Comparison of ENCODE assay signal across 1 cellular context in the genomic region with DNA sequence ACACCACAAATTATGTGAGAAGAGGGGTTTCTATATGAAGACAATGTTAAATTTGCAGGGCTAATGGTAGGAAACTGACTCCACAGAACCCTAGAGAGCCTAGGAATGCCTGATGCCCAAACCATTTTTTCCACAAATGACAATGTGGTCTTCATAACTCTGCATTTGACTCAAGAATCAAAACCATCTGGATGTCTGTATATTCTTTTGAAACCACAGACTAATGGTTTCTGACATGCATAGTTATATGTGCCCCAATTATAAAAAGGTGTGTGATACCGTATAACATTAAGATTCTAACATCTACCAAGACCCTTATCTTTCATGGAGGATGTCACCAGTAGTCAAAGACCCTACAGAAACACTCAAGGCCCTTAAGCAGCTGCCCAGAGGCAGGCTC.
TF ChIP-seq lines count a peak whose summit lies in the region.

No MANE protein-coding gene starts in this region.

TF ChIP-seq in SK-N-SH, 30 proteins besides CTCF, POLR2A, EP300 and RAD21:
- TF ChIP-seq TCF12 (IDR thresholded peaks at IDR 0.05) (peak; percentile 99), FOXM1 (IDR thresholded peaks at IDR 0.05; ENCODE audit: low read depth) (no peak), GABPA (IDR thresholded peaks at IDR 0.05; ENCODE audit: low read depth) (no peak), SIN3A (IDR thresholded peaks at IDR 0.05; ENCODE audit: borderline replicate concordance, low read depth, low read length) (0 out of 2 replicates have a peak, but pooled peaks have one; percentile 34), CHD2 (IDR thresholded peaks at IDR 0.05; ENCODE audit: low read length, partially characterized antibody) (peak; percentile 59), JUND (IDR thresholded peaks at IDR 0.05) (peak; percentile 50; the same call in 1 of the 2 replicates), NRF1 (IDR thresholded peaks at IDR 0.05; ENCODE audit: low read depth, low read length) (no peak), MXI1 (IDR thresholded peaks at IDR 0.05; ENCODE audit: low read depth, low read length) (no peak), FOXJ3 (CRISPR knock-in tag; IDR thresholded peaks at IDR 0.05) (no peak), GATA2 (CRISPR knock-in tag; IDR thresholded peaks at IDR 0.05) (no peak), NFIC (IDR thresholded peaks at IDR 0.05; ENCODE audit: borderline replicate concordance) (peak; percentile 25; the same call in 1 of the 2 replicates), RFX5 (IDR thresholded peaks at IDR 0.05; ENCODE audit: low read length) (no peak), POLR2AphosphoS5 (IDR thresholded peaks at IDR 0.05; ENCODE audit: low read depth, low read length) (peak; percentile 96), SMC3 (IDR thresholded peaks at IDR 0.05; ENCODE audit: low read depth, low read length) (no peak), MEF2A (IDR thresholded peaks at IDR 0.05; ENCODE audit: borderline replicate concordance, low read depth) (no peak), RCOR1 (IDR thresholded peaks at IDR 0.05; ENCODE audit: low read length) (peak; percentile 93), FOSL2 (IDR thresholded peaks at IDR 0.05; ENCODE audit: borderline replicate concordance, low read depth) (no peak), TEAD4 (IDR thresholded peaks at IDR 0.05; ENCODE audit: borderline replicate concordance, insufficient read depth) (no peak), YY1 (IDR thresholded peaks at IDR 0.05; ENCODE audit: low read depth) (no peak), TAF1 (IDR thresholded peaks at IDR 0.05; ENCODE audit: borderline replicate concordance, low read depth, low read length) (no peak), EZH2phosphoT487 (IDR thresholded peaks at IDR 0.05; ENCODE audit: borderline replicate concordance, low read depth) (no peak), RXRA (IDR thresholded peaks at IDR 0.05; ENCODE audit: borderline replicate concordance, low read depth) (no peak), ELF1 (IDR thresholded peaks at IDR 0.05) (no peak)
- TF ChIP-seq, protein P1, sequence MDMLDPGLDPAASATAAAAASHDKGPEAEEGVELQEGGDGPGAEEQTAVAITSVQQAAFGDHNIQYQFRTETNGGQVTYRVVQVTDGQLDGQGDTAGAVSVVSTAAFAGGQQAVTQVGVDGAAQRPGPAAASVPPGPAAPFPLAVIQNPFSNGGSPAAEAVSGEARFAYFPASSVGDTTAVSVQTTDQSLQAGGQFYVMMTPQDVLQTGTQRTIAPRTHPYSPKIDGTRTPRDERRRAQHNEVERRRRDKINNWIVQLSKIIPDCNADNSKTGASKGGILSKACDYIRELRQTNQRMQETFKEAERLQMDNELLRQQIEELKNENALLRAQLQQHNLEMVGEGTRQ (IDR thresholded peaks at IDR 0.05; ENCODE audit: borderline replicate concordance, low read depth, low read length): no peak
- TF ChIP-seq, protein P2, sequence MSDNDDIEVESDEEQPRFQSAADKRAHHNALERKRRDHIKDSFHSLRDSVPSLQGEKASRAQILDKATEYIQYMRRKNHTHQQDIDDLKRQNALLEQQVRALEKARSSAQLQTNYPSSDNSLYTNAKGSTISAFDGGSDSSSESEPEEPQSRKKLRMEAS (IDR thresholded peaks at IDR 0.05; ENCODE audit: low read depth): no peak
- TF ChIP-seq, protein P3, sequence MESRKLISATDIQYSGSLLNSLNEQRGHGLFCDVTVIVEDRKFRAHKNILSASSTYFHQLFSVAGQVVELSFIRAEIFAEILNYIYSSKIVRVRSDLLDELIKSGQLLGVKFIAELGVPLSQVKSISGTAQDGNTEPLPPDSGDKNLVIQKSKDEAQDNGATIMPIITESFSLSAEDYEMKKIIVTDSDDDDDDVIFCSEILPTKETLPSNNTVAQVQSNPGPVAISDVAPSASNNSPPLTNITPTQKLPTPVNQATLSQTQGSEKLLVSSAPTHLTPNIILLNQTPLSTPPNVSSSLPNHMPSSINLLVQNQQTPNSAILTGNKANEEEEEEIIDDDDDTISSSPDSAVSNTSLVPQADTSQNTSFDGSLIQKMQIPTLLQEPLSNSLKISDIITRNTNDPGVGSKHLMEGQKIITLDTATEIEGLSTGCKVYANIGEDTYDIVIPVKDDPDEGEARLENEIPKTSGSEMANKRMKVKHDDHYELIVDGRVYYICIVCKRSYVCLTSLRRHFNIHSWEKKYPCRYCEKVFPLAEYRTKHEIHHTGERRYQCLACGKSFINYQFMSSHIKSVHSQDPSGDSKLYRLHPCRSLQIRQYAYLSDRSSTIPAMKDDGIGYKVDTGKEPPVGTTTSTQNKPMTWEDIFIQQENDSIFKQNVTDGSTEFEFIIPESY (IDR thresholded peaks at IDR 0.05; ENCODE audit: borderline replicate concordance, low read depth): no peak
- TF ChIP-seq, protein P4, sequence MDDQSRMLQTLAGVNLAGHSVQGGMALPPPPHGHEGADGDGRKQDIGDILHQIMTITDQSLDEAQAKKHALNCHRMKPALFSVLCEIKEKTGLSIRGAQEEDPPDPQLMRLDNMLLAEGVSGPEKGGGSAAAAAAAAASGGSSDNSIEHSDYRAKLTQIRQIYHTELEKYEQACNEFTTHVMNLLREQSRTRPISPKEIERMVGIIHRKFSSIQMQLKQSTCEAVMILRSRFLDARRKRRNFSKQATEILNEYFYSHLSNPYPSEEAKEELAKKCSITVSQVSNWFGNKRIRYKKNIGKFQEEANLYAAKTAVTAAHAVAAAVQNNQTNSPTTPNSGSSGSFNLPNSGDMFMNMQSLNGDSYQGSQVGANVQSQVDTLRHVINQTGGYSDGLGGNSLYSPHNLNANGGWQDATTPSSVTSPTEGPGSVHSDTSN (IDR thresholded peaks at IDR 0.05): peak; percentile 85
- TF ChIP-seq, protein P5, sequence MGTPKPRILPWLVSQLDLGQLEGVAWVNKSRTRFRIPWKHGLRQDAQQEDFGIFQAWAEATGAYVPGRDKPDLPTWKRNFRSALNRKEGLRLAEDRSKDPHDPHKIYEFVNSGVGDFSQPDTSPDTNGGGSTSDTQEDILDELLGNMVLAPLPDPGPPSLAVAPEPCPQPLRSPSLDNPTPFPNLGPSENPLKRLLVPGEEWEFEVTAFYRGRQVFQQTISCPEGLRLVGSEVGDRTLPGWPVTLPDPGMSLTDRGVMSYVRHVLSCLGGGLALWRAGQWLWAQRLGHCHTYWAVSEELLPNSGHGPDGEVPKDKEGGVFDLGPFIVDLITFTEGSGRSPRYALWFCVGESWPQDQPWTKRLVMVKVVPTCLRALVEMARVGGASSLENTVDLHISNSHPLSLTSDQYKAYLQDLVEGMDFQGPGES (IDR thresholded peaks at IDR 0.05; ENCODE audit: low read depth, low read length): no peak
- TF ChIP-seq, protein P6, sequence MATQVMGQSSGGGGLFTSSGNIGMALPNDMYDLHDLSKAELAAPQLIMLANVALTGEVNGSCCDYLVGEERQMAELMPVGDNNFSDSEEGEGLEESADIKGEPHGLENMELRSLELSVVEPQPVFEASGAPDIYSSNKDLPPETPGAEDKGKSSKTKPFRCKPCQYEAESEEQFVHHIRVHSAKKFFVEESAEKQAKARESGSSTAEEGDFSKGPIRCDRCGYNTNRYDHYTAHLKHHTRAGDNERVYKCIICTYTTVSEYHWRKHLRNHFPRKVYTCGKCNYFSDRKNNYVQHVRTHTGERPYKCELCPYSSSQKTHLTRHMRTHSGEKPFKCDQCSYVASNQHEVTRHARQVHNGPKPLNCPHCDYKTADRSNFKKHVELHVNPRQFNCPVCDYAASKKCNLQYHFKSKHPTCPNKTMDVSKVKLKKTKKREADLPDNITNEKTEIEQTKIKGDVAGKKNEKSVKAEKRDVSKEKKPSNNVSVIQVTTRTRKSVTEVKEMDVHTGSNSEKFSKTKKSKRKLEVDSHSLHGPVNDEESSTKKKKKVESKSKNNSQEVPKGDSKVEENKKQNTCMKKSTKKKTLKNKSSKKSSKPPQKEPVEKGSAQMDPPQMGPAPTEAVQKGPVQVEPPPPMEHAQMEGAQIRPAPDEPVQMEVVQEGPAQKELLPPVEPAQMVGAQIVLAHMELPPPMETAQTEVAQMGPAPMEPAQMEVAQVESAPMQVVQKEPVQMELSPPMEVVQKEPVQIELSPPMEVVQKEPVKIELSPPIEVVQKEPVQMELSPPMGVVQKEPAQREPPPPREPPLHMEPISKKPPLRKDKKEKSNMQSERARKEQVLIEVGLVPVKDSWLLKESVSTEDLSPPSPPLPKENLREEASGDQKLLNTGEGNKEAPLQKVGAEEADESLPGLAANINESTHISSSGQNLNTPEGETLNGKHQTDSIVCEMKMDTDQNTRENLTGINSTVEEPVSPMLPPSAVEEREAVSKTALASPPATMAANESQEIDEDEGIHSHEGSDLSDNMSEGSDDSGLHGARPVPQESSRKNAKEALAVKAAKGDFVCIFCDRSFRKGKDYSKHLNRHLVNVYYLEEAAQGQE (IDR thresholded peaks at IDR 0.05; ENCODE audit: low read depth, low read length): no peak
- TF ChIP-seq, protein P7, sequence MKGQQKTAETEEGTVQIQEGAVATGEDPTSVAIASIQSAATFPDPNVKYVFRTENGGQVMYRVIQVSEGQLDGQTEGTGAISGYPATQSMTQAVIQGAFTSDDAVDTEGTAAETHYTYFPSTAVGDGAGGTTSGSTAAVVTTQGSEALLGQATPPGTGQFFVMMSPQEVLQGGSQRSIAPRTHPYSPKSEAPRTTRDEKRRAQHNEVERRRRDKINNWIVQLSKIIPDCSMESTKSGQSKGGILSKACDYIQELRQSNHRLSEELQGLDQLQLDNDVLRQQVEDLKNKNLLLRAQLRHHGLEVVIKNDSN (IDR thresholded peaks at IDR 0.05; ENCODE audit: borderline replicate concordance, low read depth): no peak
TF ChIP-seq in SK-N-SH: peak in this region for 8.
